ENCODE assay signal across 23 cellular contexts in genomic region chr6:53915292-53915691, GRCh38.
"Had no signal": no experiment of that assay in that cellular context is flagged by ENCODE, and none has a peak within 500 bp of the region (broad histone marks: within the 10 kb centered on the region; RNA-seq: fewer than 3 reads in every experiment).

No MANE protein-coding gene starts in this region.

- DNase-seq: activated B cell treated with CpG ODN at 0.5 μM for 24 hours; activated CD4-positive, alpha-beta T cell treated with anti-CD3 and anti-CD28 coated beads for 1 hour; activated CD4-positive, alpha-beta T cell treated with anti-CD3 and anti-CD28 coated beads, Interleukin-2, amount 10 ng/mL, durations not matched to agents 24 days and 14 days; activated CD4-positive, alpha-beta T cell treated with anti-CD3 and anti-CD28 coated beads, Interleukin-2, amount 50 U/mL, for 48 hours; activated CD8-positive, alpha-beta memory T cell treated with anti-CD3 and anti-CD28 coated beads, Interleukin-2, amount 10 ng/mL, durations not matched to agents 7 days and 5 days; activated effector memory CD4-positive, alpha-beta T cell treated with Interleukin-2 at 50 U/mL for 16 hours; activated naive CD4-positive, alpha-beta T cell; activated T-cell treated with anti-CD3 and anti-CD28 coated beads, Interleukin-2, amount 50 U/mL, for 24 hours; amniotic stem cell; body of pancreas; Karpas-422; MM.1S; NCI-H1105; NCI-H1436; NCI-H187; NCI-H2081; NCI-H446 treated with DMSO at 0.1 percent for 48 hours; NCI-H524 treated with DMSO at 0.1 percent for 48 hours; NCI-H82; SIG-M5; T-helper 17 cell; T1000 had no signal

- ATAC-seq: activated CD8-positive, alpha-beta memory T cell treated with anti-CD3 and anti-CD28 coated beads, Interleukin-2, amount 10 ng/mL, durations not matched to agents 7 days and 5 days; body of pancreas; T-helper 17 cell had no signal

- FAIRE-seq: TTC549 had no signal
